10 cellular contexts compared by ENCODE assay signal in the genomic region with DNA sequence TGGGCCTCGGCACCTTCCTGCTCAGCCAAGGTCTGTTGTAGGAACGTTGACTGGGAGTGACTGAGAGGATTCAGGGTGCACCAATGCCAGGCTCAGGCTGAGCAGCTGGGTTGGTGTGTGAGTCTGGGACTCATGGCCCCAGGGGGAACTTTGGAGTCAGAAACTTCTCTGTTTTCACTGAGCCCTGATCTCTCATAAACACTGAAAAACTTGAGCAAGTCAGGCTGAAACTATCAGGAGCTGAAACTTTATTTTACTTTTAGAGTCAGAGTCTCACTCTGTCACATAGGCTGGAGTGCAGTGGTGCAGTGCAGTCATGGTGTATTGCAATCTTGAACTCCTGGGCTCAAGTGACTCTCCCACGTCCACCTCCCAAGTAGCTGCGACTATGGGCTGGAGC. TPM values are rescaled to one million over a fixed set of nuclear protein-coding genes. Genes with fewer than 3 reads are reported as not detected.
DNase-seq lines count a peak whose midpoint lies in the region; ATAC-seq, FAIRE-seq and TF ChIP-seq lines count a peak whose summit lies in the region.
"Had no signal": no experiment of that assay in that cellular context is flagged by ENCODE, and none has a peak within 500 bp of the region (broad histone marks: within the 10 kb centered on the region; RNA-seq: fewer than 3 reads in every experiment).

No MANE protein-coding gene starts in this region.

- peak; percentile 69 for ATAC-seq in HG03103 (IDR thresholded peaks at IDR 0.05; ENCODE audit: low read depth, unreplicated experiment)

- H3K4me1 Mint-ChIP-seq in endodermal cell = peaks cover 11% of the 10 kb centered on the region

- H3K36me3 Mint-ChIP-seq in endodermal cell (ENCODE audit: low read depth) = peaks cover 23% of the 10 kb centered on the region

- H3K27ac ChIP-seq in esophagus squamous epithelium (peak overlapping the region; percentile 58 to 90 (median 78)), endodermal cell (ENCODE audit: low read depth, low read length) (no peak overlapping the region)
- H3K27ac ChIP-seq: PC-9 had no signal

- TF ChIP-seq CTCF in GM20000 (IDR thresholded peaks at IDR 0.05; ENCODE audit: extremely low read depth, missing control alignments) = no peak
- TF ChIP-seq CTCF in esophagus squamous epithelium (IDR thresholded peaks at IDR 0.05) = no peak
- TF ChIP-seq CTCF in endodermal cell (conservative IDR thresholded peaks at IDR 0.05) = no peak

- intact Hi-C loops in esophagus squamous epithelium (cut with DNase I) = no loop called here

- H3K9me3 Mint-ChIP-seq in endodermal cell = no peaks in the 10 kb centered on the region

- no peak overlapping the region for H3K4me3 Mint-ChIP-seq in endodermal cell

- no peaks in the 10 kb centered on the region for H3K27me3 Mint-ChIP-seq in endodermal cell (ENCODE audit: insufficient read depth)

- H3K36me3 ChIP-seq in esophagus squamous epithelium (peaks cover 0 to 11% (median 0%) of the 10 kb centered on the region in 3 donors), endodermal cell (ENCODE audit: control insufficient read depth, insufficient read depth, low read length) (peaks cover 10% of the 10 kb centered on the region)

- H3K4me1 ChIP-seq in esophagus squamous epithelium = peaks cover 4 to 90% (median 52%) of the 10 kb centered on the region in 3 donors
- H3K4me1 ChIP-seq in endodermal cell (ENCODE audit: control insufficient read depth, insufficient read depth, low read length) = peaks cover 4% of the 10 kb centered on the region
- H3K4me1 ChIP-seq: Caco-2 had no signal

- H3K4me3 ChIP-seq in esophagus squamous epithelium = peak overlapping the region in 1 of 4 donors; percentile 28
- no peak overlapping the region for H3K4me3 ChIP-seq in endodermal cell (ENCODE audit: low read length)
- H3K4me3 ChIP-seq: PC-9 had no signal

- DNase-seq in GM12892 (ENCODE audit: insufficient read length) = no peak
- peak; percentile 45 for DNase-seq in GM20000 (ENCODE audit: low spot score)
- DNase-seq in esophagus squamous epithelium (lab: John Stamatoyannopoulos, UW) = no peak
- DNase-seq in NCI-H226 = no peak
- no peak for DNase-seq in endodermal cell
- no peak for DNase-seq in KG1 (lab: John Stamatoyannopoulos, UW)
- no peak for DNase-seq in NCI-H2081 treated with DMSO at 0.1 percent for 48 hours (lab: John Stamatoyannopoulos, UW)
- DNase-seq: Caco-2, PC-9 had no signal

- FAIRE-seq in GM12892 (lab: Jason Lieb, UNC) = peak; percentile 66

- 44 to 58% methylated on average over 4 of the region's 4 CpGs for WGBS in esophagus squamous epithelium, 2 donors
- WGBS in endodermal cell (ENCODE audit: insufficient coverage in 1 of 2, insufficient read length in 1 of 2), 2 experiments = 82 to 94% methylated on average over 4 of the region's 4 CpGs

- no peak overlapping the region for H3K27ac Mint-ChIP-seq in endodermal cell

- H3K9me3 ChIP-seq in esophagus squamous epithelium = no peaks in the 10 kb centered on the region
- H3K9me3 ChIP-seq in endodermal cell (ENCODE audit: control insufficient read depth, low read length) = peaks cover 8% of the 10 kb centered on the region
- H3K9me3 ChIP-seq: Caco-2 had no signal

- no peak overlapping the region for H3K9ac ChIP-seq in endodermal cell (ENCODE audit: extremely low read depth, low read length, poor library complexity, severe bottlenecking)

- H3K27me3 ChIP-seq in esophagus squamous epithelium = no peaks in the 10 kb centered on the region
- no peaks in the 10 kb centered on the region for H3K27me3 ChIP-seq in endodermal cell (ENCODE audit: control insufficient read depth, insufficient read depth, low read length, poor library complexity, severe bottlenecking)

- TF ChIP-seq POLR2A in GM12892 (IDR thresholded peaks at IDR 0.05; ENCODE audit: low read depth, low read length) (no peak), esophagus squamous epithelium (IDR thresholded peaks at IDR 0.05) (no peak)

RNA-seq across cellular contexts. Expression of gene TRAK1, which starts 3.0 kb away (rescaled TPM):
- 20.9 TPM for polyA plus RNA-seq in GM12892 (2012; ENCODE audit: missing spikeins)
- 10 to 100 TPM; 31.8 to 40.6 (median 37.7) TPM for total RNA-seq in esophagus squamous epithelium
- 10 to 100 TPM; 29.8 to 31.0 TPM for total RNA-seq in endodermal cell
- 44.2 TPM for polyA plus RNA-seq in endodermal cell (2013, experiment 1 of 2)
- 40.5 TPM for polyA plus RNA-seq in endodermal cell (2013, experiment 2 of 2)
